In genomic region chr11:61488651-61489291, GRCh38 we compare ENCODE assay signal across 9 cellular contexts. TPM values are rescaled to one million over a fixed set of nuclear protein-coding genes. Genes with fewer than 3 reads are reported as not detected.
DNase-seq lines count a peak whose midpoint lies in the region; ATAC-seq, FAIRE-seq and TF ChIP-seq lines count a peak whose summit lies in the region.
"Had no signal": no experiment of that assay in that cellular context is flagged by ENCODE, and none has a peak within 500 bp of the region (broad histone marks: within the 10 kb centered on the region; RNA-seq: fewer than 3 reads in every experiment).

No MANE protein-coding gene starts in this region.

- TF ChIP-seq POLR2A in H1 (IDR thresholded peaks at IDR 0.05; ENCODE audit: control extremely low read depth in 1 of 2, low read depth in 2 of 2, low read length in 2 of 2): no peak

- H3K18ac ChIP-seq in H1 (ENCODE audit: extremely low read depth, low read length): peak overlapping the region; percentile 65; the same call in 1 of the 2 replicates
- no peak overlapping the region for H3K18ac ChIP-seq in mesendoderm (ENCODE audit: low read length)

- H3K27ac ChIP-seq in H1 (ENCODE audit: low read depth, low read length): no peak overlapping the region
- H3K27ac ChIP-seq in mesendoderm (ENCODE audit: low read depth, low read length): no peak overlapping the region

- 55% methylated on average over 19 of the region's 19 CpGs; no CpG with 5 or more reads in 1 of the 2 experiments for WGBS in H1 (ENCODE audit: extremely low coverage in 1 of 2, insufficient coverage in 1 of 2, insufficient read length in 1 of 2, insufficient replicate concordance in 2 of 2, low coverage in 1 of 2, low lambda C conversion rate in 2 of 2, missing lambda C conversion rate in 1 of 2), 2 experiments
- WGBS in mesendoderm (ENCODE audit: extremely low coverage, insufficient coverage, low lambda C conversion rate): no CpG with 5 or more reads among the region's 19 CpGs

- H2BK15ac ChIP-seq in H1 (ENCODE audit: low read length) (no peak overlapping the region), mesendoderm (replicated peaks; ENCODE audit: low read depth) (no peak overlapping the region)

- H3K79me2 ChIP-seq in H1 (ENCODE audit: control insufficient read depth in 1 of 2, insufficient read depth in 2 of 2, low read length in 2 of 2) (no peaks in the 10 kb centered on the region), mesendoderm (ENCODE audit: control insufficient read depth, insufficient read depth, low read length) (no peaks in the 10 kb centered on the region)

- H3K14ac ChIP-seq in H1 (ENCODE audit: insufficient read length): no peak overlapping the region

- no peak overlapping the region; a peak in 1 of 7 replicates for H3K9ac ChIP-seq in H1 (replicated peaks in 1 of 4; ENCODE audit: extremely low read depth in 1 of 4, low read depth in 3 of 4, low read length in 3 of 4)
- peak overlapping the region; percentile 37 for H3K9ac ChIP-seq in mesendoderm (ENCODE audit: low read length)

- H3K4me3 ChIP-seq in H1 (ENCODE audit: extremely low read depth in 1 of 4, insufficient read depth in 2 of 4, low read depth in 3 of 4, low read length in 4 of 4): no peak overlapping the region
- no peak overlapping the region for H3K4me3 ChIP-seq in mesendoderm (ENCODE audit: low read length)

- peak overlapping the region; percentile 35; the same call in 1 of the 2 replicates for H2BK20ac ChIP-seq in H1 (ENCODE audit: low read length)

- H3K4ac ChIP-seq in H1 (replicated peaks; ENCODE audit: insufficient read length, low read depth, low read length) (no peak overlapping the region), mesendoderm (ENCODE audit: low read depth, low read length) (no peak overlapping the region)

- H3K4me2 ChIP-seq in H1 (ENCODE audit: insufficient read depth in 1 of 2, low read depth in 2 of 2, low read length in 2 of 2) (peak overlapping the region; percentile 50 to 54), mesendoderm (ENCODE audit: low read length) (peak overlapping the region; percentile 2)

- POLR2A ChIA-PET in H1 (lab: Charles Lee; ENCODE audit: partially characterized antibody): interaction anchor here (1.0 to 3.3 kb wide), 4 partner anchors 9 to 59 kb away, joined by 3 to 24 read pairs (median 8); partner anchors contain the start of genes CPSF7, LRRC10B and SDHAF2

- ATAC-seq in HG03196 (IDR thresholded peaks at IDR 0.05; ENCODE audit: unreplicated experiment): no peak

- no peaks in the 10 kb centered on the region; the same call in 1 of the 2 replicates for H3K23me2 ChIP-seq in H1 (ENCODE audit: low read depth, low read length)

- H2BK120ac ChIP-seq in H1 (replicated peaks; ENCODE audit: low read depth, low read length) (no peak overlapping the region), mesendoderm (ENCODE audit: low read depth, low read length) (no peak overlapping the region)

- H3K56ac ChIP-seq in H1 (replicated peaks; ENCODE audit: insufficient read length, low read depth, low read length): no peak overlapping the region
- H3K56ac ChIP-seq in mesendoderm (ENCODE audit: low read length): peak overlapping the region; percentile 47

- TF ChIP-seq CTCF in H1 (IDR thresholded peaks at IDR 0.05; ENCODE audit: control extremely low read depth in 1 of 3, insufficient read depth in 1 of 3, low read depth in 1 of 3, low read length in 3 of 3): no peak

- peak overlapping the region; percentile 60; the same call in 1 of the 2 replicates for H2BK12ac ChIP-seq in H1 (ENCODE audit: low read depth, low read length)

- no peaks in the 10 kb centered on the region for H3K79me1 ChIP-seq in H1 (ENCODE audit: low read depth, low read length)
- no peaks in the 10 kb centered on the region for H3K79me1 ChIP-seq in mesendoderm (ENCODE audit: low read length)

- H4K5ac ChIP-seq in H1 (ENCODE audit: insufficient read length, low read depth, low read length): no peak overlapping the region
- no peak overlapping the region for H4K5ac ChIP-seq in mesendoderm (ENCODE audit: low read length)

- no peak for TF ChIP-seq RAD21 in H1 (IDR thresholded peaks at IDR 0.05 in 1 of 2, conservative IDR thresholded peaks at IDR 0.05 in 1 of 2; ENCODE audit: low read depth in 2 of 2, low read length in 2 of 2)

- FAIRE-seq in H1 (lab: Jason Lieb, UNC): no peak

- 0 out of 7 replicates have a peak, but pooled peaks cover 0 to 2% (median 0%) of the 10 kb centered on the region in 4 experiments for H3K27me3 ChIP-seq in H1 (replicated peaks in 1 of 4; ENCODE audit: control insufficient read depth in 3 of 4, extremely low read depth in 1 of 4, insufficient read depth in 3 of 4, low read length in 3 of 4)
- H3K27me3 ChIP-seq in mesendoderm (ENCODE audit: insufficient read depth, low read length, poor library complexity): no peaks in the 10 kb centered on the region
- H3K27me3 ChIP-seq: spleen had no signal

- H4K8ac ChIP-seq in H1 (ENCODE audit: extremely low read depth, insufficient read depth, low read length) (no peak overlapping the region; the same call in none of the 2 replicates), mesendoderm (ENCODE audit: low read depth, low read length) (no peak overlapping the region)

- H2AFZ ChIP-seq in H1 (ENCODE audit: low read length): no peak overlapping the region

- H2BK5ac ChIP-seq in H1 (ENCODE audit: low read depth, low read length) (peak overlapping the region; percentile 54), mesendoderm (ENCODE audit: low read length) (no peak overlapping the region)

- DNase-seq in SIG-M5 treated with dmso at 0.1 percent for 504 hours (lab: John Stamatoyannopoulos, UW; ENCODE audit: unreplicated experiment) (peak; percentile 35), SIG-M5 (lab: John Stamatoyannopoulos, UW) (no peak), H1 (ENCODE audit: low read depth in 1 of 2, low spot score in 2 of 2) (peak in 1 of 2 experiments; percentile 66), mesendoderm (peak; percentile 71), NCI-H1930 (lab: John Stamatoyannopoulos, UW) (no peak), CD1c-positive myeloid dendritic cell (ENCODE audit: extremely low spot score) (no peak)
- no peak for DNase-seq in activated CD4-positive, CD25-positive, alpha-beta regulatory T cell treated with anti-CD3 and anti-CD28 coated beads, Interleukin-2, amount 50 U/mL, for 72 hours
- DNase-seq: spleen had no signal

- H2AK5ac ChIP-seq in H1 (ENCODE audit: low read depth, low read length) (no peak overlapping the region), mesendoderm (ENCODE audit: low read length) (no peak overlapping the region)

- H3K4me1 ChIP-seq in H1 (replicated peaks in 1 of 4; ENCODE audit: control insufficient read depth in 3 of 4, insufficient read depth in 4 of 4, low read length in 3 of 4): peaks cover 0 to 23% (median 17%) of the 10 kb centered on the region in 4 experiments; a peak in 6 of 7 replicates
- H3K4me1 ChIP-seq in mesendoderm (ENCODE audit: control insufficient read depth, low read depth, low read length): peaks cover 2% of the 10 kb centered on the region

- H4K91ac ChIP-seq in H1 (replicated peaks; ENCODE audit: insufficient read length, low read length): peak overlapping the region; percentile 61

- H3K36me3 ChIP-seq in H1 (ENCODE audit: control insufficient read depth in 2 of 4, insufficient read depth in 4 of 4, low read length in 3 of 4) (no peaks in the 10 kb centered on the region; a peak in 1 of 8 replicates), mesendoderm (ENCODE audit: control insufficient read depth, insufficient read depth, low read length) (no peaks in the 10 kb centered on the region)

- no peak for TF ChIP-seq EP300 in H1 (IDR thresholded peaks at IDR 0.05; ENCODE audit: borderline replicate concordance in 1 of 2, low read depth in 2 of 2, low read length in 2 of 2)

- H3K23ac ChIP-seq in H1 (ENCODE audit: insufficient read length) (no peak overlapping the region), mesendoderm (ENCODE audit: low read length) (no peak overlapping the region)

- CTCF ChIA-PET in H1 (lab: Charles Lee; ENCODE audit: partially characterized antibody): interaction anchor here (0.6 to 57.8 kb wide), 12 partner anchors 11 to 172 kb away, joined by 3 to 2106 read pairs (median 4); partner anchors contain the start of gene LRRC10B

- no peaks in the 10 kb centered on the region for H3K9me3 ChIP-seq in H1 (ENCODE audit: insufficient read depth in 2 of 2, low read depth in 1 of 2, low read length in 1 of 2)
- H3K9me3 ChIP-seq: spleen had no signal

- H4K20me1 ChIP-seq in H1 (replicated peaks in 1 of 2; ENCODE audit: control insufficient read depth in 1 of 2, insufficient read depth in 2 of 2, low read length in 2 of 2): peaks cover 0 to 2% of the 10 kb centered on the region in 2 experiments

RNA-seq across cellular contexts. Expression of gene LRRC10B, which starts 19.8 kb away (rescaled TPM):
- total RNA-seq in H1 (2021; fragmentation: NEBNext Ultra II Directional; extraction: Animal tissue kit (Norgen Biotek cat#: 25700)): 0.47 and 0.61 TPM in 2 replicates
- polyA plus RNA-seq in H1 (2011; rRNA removed): 0.71 and 1.1 TPM in 2 replicates
- 0.58 TPM for polyA plus RNA-seq in H1 (2011; cell fraction: cytosol; rRNA removed)
- 1.1 TPM for polyA plus RNA-seq in H1 (2011; cell fraction: nucleus; rRNA removed)
- polyA plus RNA-seq in H1 (2012, experiment 1 of 2): 0.15 to 0.57 TPM (median 0.38 TPM) in 4 replicates
- 0.66 TPM for polyA plus RNA-seq in H1 (2012, experiment 2 of 2)
- polyA plus RNA-seq in H1 (2013, experiment 1 of 2): 0.51 TPM
- polyA plus RNA-seq in H1 (2013, experiment 2 of 2): 0.53 TPM
- 0.27 and 0.79 TPM in 2 replicates for polyA minus RNA-seq in H1 (2011; rRNA and poly(A)+ RNA removed)
- polyA minus RNA-seq in H1 (2011; cell fraction: cytosol; rRNA and poly(A)+ RNA removed): not detected
- polyA minus RNA-seq in H1 (2011; cell fraction: nucleus; rRNA and poly(A)+ RNA removed): 1.2 TPM
- 0.20 TPM for polyA plus RNA-seq in mesendoderm (2013, experiment 1 of 2)
- 0.29 TPM for polyA plus RNA-seq in mesendoderm (2013, experiment 2 of 2)

RNA-seq across cellular contexts. Expression of gene SDHAF2, which starts 58.8 kb away (rescaled TPM):
- total RNA-seq in H1 (2021; fragmentation: NEBNext Ultra II Directional; extraction: Animal tissue kit (Norgen Biotek cat#: 25700)): 41.0 and 44.8 TPM in 2 replicates
- polyA plus RNA-seq in H1 (2011; rRNA removed): 81.1 and 114 TPM in 2 replicates
- 83.3 TPM for polyA plus RNA-seq in H1 (2011; cell fraction: cytosol; rRNA removed)
- 57.3 TPM for polyA plus RNA-seq in H1 (2011; cell fraction: nucleus; rRNA removed)
- polyA plus RNA-seq in H1 (2012, experiment 1 of 2): 37.7 to 52.7 TPM (median 50.5 TPM) in 4 replicates
- 45.4 TPM for polyA plus RNA-seq in H1 (2012, experiment 2 of 2)
- 19.4 TPM for polyA plus RNA-seq in H1 (2013, experiment 1 of 2)
- 17.6 TPM for polyA plus RNA-seq in H1 (2013, experiment 2 of 2)
- polyA minus RNA-seq in H1 (2011; rRNA and poly(A)+ RNA removed): 90.8 and 94.9 TPM in 2 replicates
- 22.8 TPM for polyA minus RNA-seq in H1 (2011; cell fraction: cytosol; rRNA and poly(A)+ RNA removed)
- polyA minus RNA-seq in H1 (2011; cell fraction: nucleus; rRNA and poly(A)+ RNA removed): 72.0 TPM
- polyA plus RNA-seq in mesendoderm (2013, experiment 1 of 2): 22.2 TPM
- 25.3 TPM for polyA plus RNA-seq in mesendoderm (2013, experiment 2 of 2)

RNA-seq across cellular contexts. Expression of gene CPSF7, which starts 59.0 kb away (rescaled TPM):
- total RNA-seq in H1 (2021; fragmentation: NEBNext Ultra II Directional; extraction: Animal tissue kit (Norgen Biotek cat#: 25700)): 95.9 and 96.7 TPM in 2 replicates
- 122 and 192 TPM in 2 replicates for polyA plus RNA-seq in H1 (2011; rRNA removed)
- 73.1 TPM for polyA plus RNA-seq in H1 (2011; cell fraction: cytosol; rRNA removed)
- polyA plus RNA-seq in H1 (2011; cell fraction: nucleus; rRNA removed): 165 TPM
- 82.2 to 93.9 TPM (median 85.7 TPM) in 4 replicates for polyA plus RNA-seq in H1 (2012, experiment 1 of 2)
- 63.8 TPM for polyA plus RNA-seq in H1 (2012, experiment 2 of 2)
- polyA plus RNA-seq in H1 (2013, experiment 1 of 2): 93.6 TPM
- 81.2 TPM for polyA plus RNA-seq in H1 (2013, experiment 2 of 2)
- polyA minus RNA-seq in H1 (2011; rRNA and poly(A)+ RNA removed): 117 and 159 TPM in 2 replicates
- polyA minus RNA-seq in H1 (2011; cell fraction: cytosol; rRNA and poly(A)+ RNA removed): 53.3 TPM
- polyA minus RNA-seq in H1 (2011; cell fraction: nucleus; rRNA and poly(A)+ RNA removed): 65.8 TPM
- 123 TPM for polyA plus RNA-seq in mesendoderm (2013, experiment 1 of 2)
- 125 TPM for polyA plus RNA-seq in mesendoderm (2013, experiment 2 of 2)

Comparison
In these comparisons a context has a peak if more than half of its experiments do, and no peak if none do; other contexts are left out.
1. DNase-seq: peak in SIG-M5 treated with dmso at 0.1 percent for 504 hours (single experiment) and mesendoderm (single experiment); none in SIG-M5 (single experiment), NCI-H1930 (0 of 2), CD1c-positive myeloid dendritic cell (single experiment) and activated CD4-positive, CD25-positive, alpha-beta regulatory T cell treated with anti-CD3 and anti-CD28 coated beads, Interleukin-2, amount 50 U/mL, for 72 hours (single experiment).